Comparison of ENCODE assay signal across 8 cellular contexts in the genomic region with DNA sequence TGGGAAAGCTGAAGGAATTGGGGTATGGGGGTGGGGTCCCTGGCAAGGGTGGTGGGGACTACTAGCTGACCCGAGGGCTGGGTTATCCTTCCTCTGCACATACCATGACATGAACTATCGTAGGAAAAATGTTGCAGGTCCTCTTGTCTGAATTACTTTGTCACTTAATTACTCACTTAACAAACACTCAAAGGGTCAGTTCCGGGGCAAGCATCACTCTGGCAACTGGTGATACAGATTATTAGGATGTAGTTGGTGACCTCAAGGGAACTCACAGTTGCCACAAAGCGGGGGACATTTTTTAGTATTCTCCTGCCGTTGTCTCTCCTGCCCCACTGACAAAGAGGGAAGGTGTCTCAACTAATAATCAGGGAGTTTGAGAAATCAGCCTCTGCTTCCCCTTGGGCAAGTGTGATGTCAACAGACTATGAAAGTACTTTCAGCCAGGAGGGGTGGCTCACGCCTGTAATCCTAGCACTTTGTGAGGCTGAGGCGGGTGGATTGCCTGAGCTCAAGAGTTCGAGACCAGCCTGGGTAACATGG. TPM values are rescaled to one million over a fixed set of nuclear protein-coding genes. Genes with fewer than 3 reads are reported as not detected.
DNase-seq lines count a peak whose midpoint lies in the region; ATAC-seq and TF ChIP-seq lines count a peak whose summit lies in the region.

No MANE protein-coding gene starts in this region.

- no peaks in the 10 kb centered on the region for H3K79me2 ChIP-seq in fibroblast of lung (ENCODE audit: control insufficient read depth, insufficient read depth, low read length)

- H3K4me3 ChIP-seq in cardiac muscle cell, result no peak overlapping the region
- H3K4me3 ChIP-seq in heart right ventricle, result no peak overlapping the region
- no peak overlapping the region for H3K4me3 ChIP-seq in fibroblast of lung (replicated peaks in 1 of 4; ENCODE audit: control extremely low read depth in 1 of 4, insufficient read depth in 1 of 4, low read depth in 3 of 4, low read length in 4 of 4)
- H3K4me3 ChIP-seq in upper lobe of right lung, result no peak overlapping the region

- intact Hi-C loops in heart right ventricle (cut with DNase I), result no loop called here
- intact Hi-C loops in upper lobe of right lung (cut with DNase I), result no loop called here

- H3K9me3 ChIP-seq in cardiac muscle cell (ENCODE audit: low read depth), result no peaks in the 10 kb centered on the region
- no peaks in the 10 kb centered on the region for H3K9me3 ChIP-seq in heart right ventricle
- no peaks in the 10 kb centered on the region for H3K9me3 ChIP-seq in fibroblast of lung (ENCODE audit: control insufficient read depth, insufficient read depth, low read depth, low read length)
- H3K9me3 ChIP-seq in upper lobe of right lung, result no peaks in the 10 kb centered on the region

- no peaks in the 10 kb centered on the region for H3K36me3 Mint-ChIP-seq in T-cell

- DNase-seq in cardiac muscle cell (ENCODE audit: low read depth in 1 of 2, low spot score in 1 of 2) (peak; percentile 61 to 74), heart right ventricle (no peak), T-cell (no peak), fibroblast of lung (ENCODE audit: low read depth in 2 of 2) (peak; percentile 41 to 74), upper lobe of right lung (no peak)

- CTCF ChIA-PET in T-cell (lab: Charles Lee), result interaction anchor here (0.6 to 1.4 kb wide), 4 partner anchors 11 to 626 kb away, joined by 4 to 22 read pairs (median 5); no protein-coding TSS in a partner anchor

- H3K27me3 ChIP-seq in cardiac muscle cell (peaks cover 2% of the 10 kb centered on the region), heart right ventricle (peaks cover 0 to 4% (median 0%) of the 10 kb centered on the region in 7 donors), fibroblast of lung (ENCODE audit: control insufficient read depth, insufficient read depth, low read length) (no peaks in the 10 kb centered on the region), upper lobe of right lung (no peaks in the 10 kb centered on the region)

- H3K27me3 Mint-ChIP-seq in T-cell, result no peaks in the 10 kb centered on the region

- H3K27ac Mint-ChIP-seq in T-cell, result peak overlapping the region; percentile 97 to 99

- H3K4me2 ChIP-seq in fibroblast of lung (ENCODE audit: extremely low read depth, insufficient read depth, low read length), result peak overlapping the region; percentile 40

- H3K36me3 ChIP-seq in cardiac muscle cell (no peaks in the 10 kb centered on the region), heart right ventricle (no peaks in the 10 kb centered on the region), fibroblast of lung (ENCODE audit: control insufficient read depth, insufficient read depth, low read length) (no peaks in the 10 kb centered on the region), upper lobe of right lung (no peaks in the 10 kb centered on the region)

- peaks cover 68 to 73% (median 71%) of the 10 kb centered on the region in 3 donors for H3K4me1 Mint-ChIP-seq in T-cell

- H3K27ac ChIP-seq in cardiac muscle cell (no peak overlapping the region), heart right ventricle (peak overlapping the region in 1 of 10 donors; percentile 53), fibroblast of lung (ENCODE audit: insufficient read depth, low read length) (peak overlapping the region; percentile 91), upper lobe of right lung (peak overlapping the region; percentile 80)

- TF ChIP-seq CTCF in cardiac muscle cell (IDR thresholded peaks at IDR 0.05; ENCODE audit: low read depth, low read length) (no peak), heart right ventricle (IDR thresholded peaks at IDR 0.05) (no peak), fibroblast of lung (conservative IDR thresholded peaks at IDR 0.05 in 1 of 2, IDR thresholded peaks at IDR 0.05 in 1 of 2; ENCODE audit: low read depth in 1 of 2, low read length in 2 of 2) (no peak), upper lobe of right lung (IDR thresholded peaks at IDR 0.05) (no peak)

- ATAC-seq in heart right ventricle (no peak), T-cell (replicated peaks in 1 of 4) (no peak), upper lobe of right lung (peak; percentile 52), GM21367 (IDR thresholded peaks at IDR 0.05; ENCODE audit: unreplicated experiment) (no peak), HG02973 (IDR thresholded peaks at IDR 0.05; ENCODE audit: unreplicated experiment) (no peak), HG02884 (IDR thresholded peaks at IDR 0.05; ENCODE audit: unreplicated experiment) (no peak)

- 52 to 56% methylated on average over 8 of the region's 8 CpGs for WGBS in heart right ventricle, 2 donors

- H3K4me3 Mint-ChIP-seq in T-cell, result peak overlapping the region in 2 of 3 donors; percentile 58 to 64

- H3K9me3 Mint-ChIP-seq in T-cell, result no peaks in the 10 kb centered on the region

- H3K9ac ChIP-seq in fibroblast of lung (ENCODE audit: insufficient read depth, low read length), result peak overlapping the region; percentile 39

- H3K4me1 ChIP-seq in cardiac muscle cell (ENCODE audit: low read depth) (peaks cover 6% of the 10 kb centered on the region), heart right ventricle (peaks cover 0 to 42% (median 2%) of the 10 kb centered on the region in 9 donors), fibroblast of lung (ENCODE audit: control insufficient read depth, extremely low read depth, insufficient read depth, low read length) (peaks cover 25% of the 10 kb centered on the region), upper lobe of right lung (peaks cover 26% of the 10 kb centered on the region)

- no peaks in the 10 kb centered on the region for H4K20me1 ChIP-seq in fibroblast of lung (ENCODE audit: control insufficient read depth, extremely low read depth, insufficient read depth, low read length)

- POLR2A ChIA-PET in T-cell (lab: Charles Lee), result interaction anchor here in 1 of 2 donors (0.7 to 1.9 kb wide), 3 partner anchors 9 to 268 kb away, joined by 6 to 35 read pairs (median 8); a partner anchor contains a TSS

- no peak overlapping the region for H2AFZ ChIP-seq in fibroblast of lung (ENCODE audit: low read length)

RNA-seq across cellular contexts. Expression of a gene that starts 10.4 kb away (rescaled TPM):
- 41.8 and 56.4 TPM in 2 replicates for total RNA-seq in cardiac muscle cell
- polyA plus RNA-seq in cardiac muscle cell, result 76.5 and 82.8 TPM in 2 replicates
- total RNA-seq in heart right ventricle, result 10 to 100 TPM; 40.3 to 99.0 (median 46.4) TPM
- polyA plus RNA-seq in heart right ventricle, result 10 to 100 TPM; 23.6 to 44.2 TPM
- total RNA-seq in T-cell, result 100 to 1,000 TPM; 158 to 575 (median 165) TPM
- total RNA-seq in fibroblast of lung, result 77.3 and 87.7 TPM in 2 replicates
- polyA plus RNA-seq in fibroblast of lung, result 87.3 and 148 TPM in 2 replicates
- polyA plus RNA-seq in fibroblast of lung (2012), result 69.4 and 112 TPM in 2 replicates
- 85.1 and 207 TPM in 2 replicates for polyA minus RNA-seq in fibroblast of lung (ENCODE audit: low replicate concordance)
- total RNA-seq in upper lobe of right lung, result 99.7 TPM

RNA-seq across cellular contexts. Expression of a gene that starts 11.8 kb away (rescaled TPM):
- total RNA-seq in cardiac muscle cell, result 133 and 172 TPM in 2 replicates
- polyA plus RNA-seq in cardiac muscle cell, result 117 and 145 TPM in 2 replicates
- total RNA-seq in heart right ventricle, result 10 to 100 TPM; 41.6 to 51.5 (median 45.8) TPM
- 10 to 100 TPM; 57.3 to 84.1 TPM for polyA plus RNA-seq in heart right ventricle
- 10 to 100 TPM; 27.5 to 44.4 (median 35.4) TPM for total RNA-seq in T-cell
- 80.1 and 129 TPM in 2 replicates for total RNA-seq in fibroblast of lung
- polyA plus RNA-seq in fibroblast of lung, result 57.3 and 72.5 TPM in 2 replicates
- polyA plus RNA-seq in fibroblast of lung (2012), result 106 and 144 TPM in 2 replicates
- polyA minus RNA-seq in fibroblast of lung (ENCODE audit: low replicate concordance), result 45.0 and 58.4 TPM in 2 replicates
- total RNA-seq in upper lobe of right lung, result 97.7 TPM

RNA-seq across cellular contexts. Expression of a gene that starts 21.6 kb away (rescaled TPM):
- total RNA-seq in cardiac muscle cell (77.4 and 83.1 TPM in 2 replicates), heart right ventricle (10 to 100 TPM; 61.4 to 99.6 (median 73.1) TPM), T-cell (100 to 1,000 TPM; 137 to 207 (median 171) TPM), fibroblast of lung (20.5 and 34.0 TPM in 2 replicates), upper lobe of right lung (123 TPM)
- polyA plus RNA-seq in cardiac muscle cell (245 and 345 TPM in 2 replicates), heart right ventricle (100 to 1,000 TPM in 1 of 2 donors, 10 to 100 TPM in 1; 88.7 to 194 TPM), fibroblast of lung (73.4 and 109 TPM in 2 replicates)
- 103 and 161 TPM in 2 replicates for polyA plus RNA-seq in fibroblast of lung (2012)
- polyA minus RNA-seq in fibroblast of lung (ENCODE audit: low replicate concordance), result 344 and 409 TPM in 2 replicates

RNA-seq across cellular contexts. Expression of a gene that starts 32.6 kb away (rescaled TPM):
- total RNA-seq in cardiac muscle cell (0.42 TPM in 1 of 2 replicates, not detected in the other), heart right ventricle (under 1 TPM in 1 of 10 donors, not detected in 9; 0.17 TPM), T-cell (under 1 TPM in 2 of 5 donors, not detected in 3; 0.23 to 0.25 TPM), fibroblast of lung (9.7 and 18.7 TPM in 2 replicates), upper lobe of right lung (2.5 TPM)
- polyA plus RNA-seq in cardiac muscle cell (0.36 and 0.75 TPM in 2 replicates), heart right ventricle (under 1 TPM in 1 of 2 donors, not detected in 1; 0.16 TPM), fibroblast of lung (0.67 and 2.3 TPM in 2 replicates)
- polyA plus RNA-seq in fibroblast of lung (2012), result 5.2 and 9.9 TPM in 2 replicates
- polyA minus RNA-seq in fibroblast of lung (ENCODE audit: low replicate concordance), result 0.52 and 3.4 TPM in 2 replicates

Comparison
In these comparisons a context has a peak if more than half of its experiments do, and no peak if none do; other contexts are left out.
1. DNase-seq: peak in cardiac muscle cell (2 of 2) and fibroblast of lung (2 of 2); none in heart right ventricle (0 of 2), T-cell (0 of 34) and upper lobe of right lung (single experiment).